8 cellular contexts compared by ENCODE assay signal in genomic region chr20:39048000-39048696, GRCh38.
DNase-seq lines count a peak whose midpoint lies in the region; ATAC-seq, FAIRE-seq and TF ChIP-seq lines count a peak whose summit lies in the region.

No MANE protein-coding gene starts in this region.

- peaks cover 7% of the 10 kb centered on the region for H3K4me1 Mint-ChIP-seq in activated T-cell treated with anti-CD3 and anti-CD28 coated beads, Interleukin-2, amount 50 U/mL, for 24 hours (ENCODE audit: low read depth)
- peaks cover 0 to 10% of the 10 kb centered on the region in 2 donors for H3K4me1 Mint-ChIP-seq in natural killer cell treated with Interleukin-12 subunit alpha and Interleukin-12 subunit beta and Interleukin-15 and Interleukin-18, amount 100 ng/mL, for 72 hours (ENCODE audit: low read depth in 2 of 2)
- peaks cover 12% of the 10 kb centered on the region for H3K4me1 Mint-ChIP-seq in stimulated activated memory B cell treated with anti-CD40 and anti-IgM and Interleukin-4, amounts not matched to agents 10 μg/mL and 1 μg/mL and 100 μg/mL, for 72 hours

- ATAC-seq in natural killer cell treated with Interleukin-12 subunit alpha and Interleukin-12 subunit beta and Interleukin-15 and Interleukin-18, amount 100 ng/mL, for 72 hours, result peak; percentile 80 to 81
- peak; percentile 79 for ATAC-seq in stimulated activated memory B cell treated with anti-CD40 and anti-IgM and Interleukin-4, amounts not matched to agents 10 μg/mL and 1 μg/mL and 100 μg/mL, for 72 hours

- no peaks in the 10 kb centered on the region for H3K27me3 Mint-ChIP-seq in activated T-cell treated with anti-CD3 and anti-CD28 coated beads, Interleukin-2, amount 50 U/mL, for 24 hours
- H3K27me3 Mint-ChIP-seq in natural killer cell treated with Interleukin-12 subunit alpha and Interleukin-12 subunit beta and Interleukin-15 and Interleukin-18, amount 100 ng/mL, for 72 hours, result peaks cover 4 to 6% of the 10 kb centered on the region in 2 donors
- peaks cover 11% of the 10 kb centered on the region for H3K27me3 Mint-ChIP-seq in stimulated activated memory B cell treated with anti-CD40 and anti-IgM and Interleukin-4, amounts not matched to agents 10 μg/mL and 1 μg/mL and 100 μg/mL, for 72 hours

- no peaks in the 10 kb centered on the region for H3K9me3 Mint-ChIP-seq in activated T-cell treated with anti-CD3 and anti-CD28 coated beads, Interleukin-2, amount 50 U/mL, for 24 hours
- H3K9me3 Mint-ChIP-seq in natural killer cell treated with Interleukin-12 subunit alpha and Interleukin-12 subunit beta and Interleukin-15 and Interleukin-18, amount 100 ng/mL, for 72 hours, result no peaks in the 10 kb centered on the region
- H3K9me3 Mint-ChIP-seq in stimulated activated memory B cell treated with anti-CD40 and anti-IgM and Interleukin-4, amounts not matched to agents 10 μg/mL and 1 μg/mL and 100 μg/mL, for 72 hours, result no peaks in the 10 kb centered on the region

- TF ChIP-seq CTCF in 22Rv1 (IDR thresholded peaks at IDR 0.05), result peak; percentile 98

- FAIRE-seq in GM12892 (lab: Jason Lieb, UNC), result peak; percentile 96

- H3K27ac Mint-ChIP-seq in activated T-cell treated with anti-CD3 and anti-CD28 coated beads, Interleukin-2, amount 50 U/mL, for 24 hours, result peak overlapping the region; percentile 50
- no peak overlapping the region for H3K27ac Mint-ChIP-seq in natural killer cell treated with Interleukin-12 subunit alpha and Interleukin-12 subunit beta and Interleukin-15 and Interleukin-18, amount 100 ng/mL, for 72 hours
- no peak overlapping the region for H3K27ac Mint-ChIP-seq in stimulated activated memory B cell treated with anti-CD40 and anti-IgM and Interleukin-4, amounts not matched to agents 10 μg/mL and 1 μg/mL and 100 μg/mL, for 72 hours

- no peak for TF ChIP-seq POLR2A in GM12892 (IDR thresholded peaks at IDR 0.05; ENCODE audit: low read depth, low read length)

- no peak overlapping the region for H3K4me3 Mint-ChIP-seq in activated T-cell treated with anti-CD3 and anti-CD28 coated beads, Interleukin-2, amount 50 U/mL, for 24 hours
- H3K4me3 Mint-ChIP-seq in natural killer cell treated with Interleukin-12 subunit alpha and Interleukin-12 subunit beta and Interleukin-15 and Interleukin-18, amount 100 ng/mL, for 72 hours, result no peak overlapping the region
- no peak overlapping the region for H3K4me3 Mint-ChIP-seq in stimulated activated memory B cell treated with anti-CD40 and anti-IgM and Interleukin-4, amounts not matched to agents 10 μg/mL and 1 μg/mL and 100 μg/mL, for 72 hours

- H3K36me3 Mint-ChIP-seq in activated T-cell treated with anti-CD3 and anti-CD28 coated beads, Interleukin-2, amount 50 U/mL, for 24 hours (ENCODE audit: low read depth), result peaks cover 7% of the 10 kb centered on the region
- peaks cover 6% of the 10 kb centered on the region for H3K36me3 Mint-ChIP-seq in natural killer cell treated with Interleukin-12 subunit alpha and Interleukin-12 subunit beta and Interleukin-15 and Interleukin-18, amount 100 ng/mL, for 72 hours
- peaks cover 7% of the 10 kb centered on the region for H3K36me3 Mint-ChIP-seq in stimulated activated memory B cell treated with anti-CD40 and anti-IgM and Interleukin-4, amounts not matched to agents 10 μg/mL and 1 μg/mL and 100 μg/mL, for 72 hours

- DNase-seq in GM12892 (ENCODE audit: insufficient read length), result peak; percentile 72
- DNase-seq in HT-29 (ENCODE audit: low spot score), result peak; percentile 96
- DNase-seq in OCI-M2 (lab: John Stamatoyannopoulos, UW; ENCODE audit: unreplicated experiment), result peak; percentile 43
- DNase-seq in activated T-cell treated with anti-CD3 and anti-CD28 coated beads, Interleukin-2, amount 50 U/mL, for 24 hours, result peak; percentile 82
- peak; percentile 66 for DNase-seq in fibroblast of gingiva (ENCODE audit: low read depth)
- peak; percentile 86 for DNase-seq in natural killer cell treated with Interleukin-12 subunit alpha and Interleukin-12 subunit beta and Interleukin-15 and Interleukin-18, amount 100 ng/mL, for 72 hours (ENCODE audit: low spot score)

- no peak overlapping the region for H3K27ac ChIP-seq in 22Rv1

Comparison
In these comparisons a context has a peak if more than half of its experiments do, and no peak if none do; other contexts are left out.
1. DNase-seq: peak in every context shown above with its lines; median percentile 96 in HT-29; 86 in natural killer cell treated with Interleukin-12 subunit alpha and Interleukin-12 subunit beta and Interleukin-15 and Interleukin-18, amount 100 ng/mL, for 72 hours; 82 in activated T-cell treated with anti-CD3 and anti-CD28 coated beads, Interleukin-2, amount 50 U/mL, for 24 hours; 72 in GM12892; 66 in fibroblast of gingiva; 43 in OCI-M2.